In genomic region chr14:89065879-89066278, GRCh38 we compare ENCODE assay signal across 25 cellular contexts.
"Had no signal": no experiment of that assay in that cellular context is flagged by ENCODE, and none has a peak within 500 bp of the region (broad histone marks: within the 10 kb centered on the region; RNA-seq: fewer than 3 reads in every experiment).

No MANE protein-coding gene starts in this region.

- H3K4me1 Mint-ChIP-seq: endodermal cell, naive B cell had no signal

- H3K36me3 ChIP-seq: colonic mucosa, esophagus squamous epithelium, gastrocnemius medialis, heart right ventricle, left lung, lower lobe of right lung had no signal

- H3K9me3 ChIP-seq: colonic mucosa, esophagus squamous epithelium, gastrocnemius medialis, heart right ventricle, left lung, lower lobe of right lung, mucosa of descending colon had no signal

- H3K4me3 Mint-ChIP-seq: dendritic cell treated with granulocyte-macrophage colony-stimulating factor and Interleukin-4, amounts not matched to agents 40 ng/mL and 50 ng/mL, for 4 days; effector memory CD8-positive, alpha-beta T cell; endodermal cell; naive B cell; naive thymus-derived CD8-positive, alpha-beta T cell had no signal

- DNase-seq: colonic mucosa; cortex of kidney; effector CD8-positive, alpha-beta T cell; effector memory CD8-positive, alpha-beta T cell; endodermal cell; erythroblast; esophagus squamous epithelium; foreskin fibroblast; foreskin melanocyte; gastrocnemius medialis; glutamatergic neuron; head of caudate nucleus; heart right ventricle; hippocampal formation; left cardiac atrium; left lung; left ventricle myocardium superior; lower lobe of right lung; mesenchymal stem cell; mucosa of descending colon; naive B cell; naive thymus-derived CD8-positive, alpha-beta T cell had no signal

- H3K27me3 ChIP-seq: colonic mucosa, esophagus squamous epithelium, gastrocnemius medialis, left lung had no signal

- H3K36me3 Mint-ChIP-seq: naive B cell; naive thymus-derived CD8-positive, alpha-beta T cell had no signal

- H3K4me3 ChIP-seq: colonic mucosa, esophagus squamous epithelium, gastrocnemius medialis, heart right ventricle, left lung, lower lobe of right lung, mucosa of descending colon had no signal

- ATAC-seq: effector memory CD8-positive, alpha-beta T cell; esophagus mucosa; gastrocnemius medialis; heart right ventricle; left cardiac atrium; left lung; left ventricle myocardium superior; lower lobe of right lung; mucosa of descending colon; naive thymus-derived CD8-positive, alpha-beta T cell had no signal

- H3K27ac ChIP-seq: colonic mucosa, epithelial cell of prostate, esophagus squamous epithelium, gastrocnemius medialis, heart right ventricle, left lung, lower lobe of right lung had no signal

- H3K27ac Mint-ChIP-seq: dendritic cell treated with granulocyte-macrophage colony-stimulating factor and Interleukin-4, amounts not matched to agents 40 ng/mL and 50 ng/mL, for 4 days; effector memory CD8-positive, alpha-beta T cell; endodermal cell; naive B cell had no signal

- H3K9me3 Mint-ChIP-seq: dendritic cell treated with granulocyte-macrophage colony-stimulating factor and Interleukin-4, amounts not matched to agents 40 ng/mL and 50 ng/mL, for 4 days; endodermal cell; naive thymus-derived CD8-positive, alpha-beta T cell had no signal

- H3K4me1 ChIP-seq: colonic mucosa, esophagus squamous epithelium, gastrocnemius medialis, heart right ventricle, left lung, lower lobe of right lung had no signal
